27 cellular contexts compared by ENCODE assay signal in genomic region chr5:74095871-74096270, GRCh38.
DNase-seq lines count a peak whose midpoint lies in the region; ATAC-seq and TF ChIP-seq lines count a peak whose summit lies in the region.
"Had no signal": no experiment of that assay in that cellular context is flagged by ENCODE, and none has a peak within 500 bp of the region (broad histone marks: within the 10 kb centered on the region; RNA-seq: fewer than 3 reads in every experiment).

No MANE protein-coding gene starts in this region.

- H3K27me3 Mint-ChIP-seq in HFFc6 (ENCODE audit: insufficient read depth) = peaks cover 1% of the 10 kb centered on the region; the same call in 1 of the 2 replicates
- H3K27me3 Mint-ChIP-seq: activated naive CD8-positive, alpha-beta T cell had no signal

- peaks cover 8% of the 10 kb centered on the region for H3K9me3 Mint-ChIP-seq in HFFc6
- H3K9me3 Mint-ChIP-seq: central memory CD8-positive, alpha-beta T cell had no signal

- H3K36me3 Mint-ChIP-seq in HFFc6 (ENCODE audit: low read depth) = no peaks in the 10 kb centered on the region; the same call in 1 of the 2 replicates
- H3K36me3 Mint-ChIP-seq: activated naive CD8-positive, alpha-beta T cell had no signal

- TF ChIP-seq CTCF in HFFc6 (IDR thresholded peaks at IDR 0.05) (no peak), fibroblast of pulmonary artery (IDR thresholded peaks at IDR 0.05; ENCODE audit: low read length, missing control alignments) (no peak)

- peak overlapping the region; percentile 12; the same call in 1 of the 2 replicates for H3K27ac Mint-ChIP-seq in HFFc6
- H3K27ac Mint-ChIP-seq: activated naive CD8-positive, alpha-beta T cell had no signal

- ATAC-seq in left lobe of liver = no peak
- ATAC-seq: A549; K562; stimulated activated naive CD8-positive, alpha-beta T cell treated with anti-CD3 and anti-CD28 coated beads, Interleukin-15, Interleukin-2, amounts not matched to agents 100 U/mL and 50 U/mL, for 24 hours had no signal

- DNase-seq in AG08395 (ENCODE audit: low spot score) (peak; percentile 22), HFFc6 (peak; percentile 70), astrocyte of the hippocampus (ENCODE audit: low read depth, low spot score) (peak; percentile 27), fibroblast of pulmonary artery (ENCODE audit: low read depth) (peak; percentile 16), left lobe of liver (ENCODE audit: low spot score) (no peak), cerebellar cortex (ENCODE audit: low spot score) (no peak), NOMO-1 treated with dmso at 0.1 percent for 144 hours (lab: John Stamatoyannopoulos, UW; ENCODE audit: unreplicated experiment) (no peak)
- no peak for DNase-seq in activated CD8-positive, alpha-beta memory T cell treated with anti-CD3 and anti-CD28 coated beads for 24 hours
- DNase-seq: activated CD4-positive, alpha-beta T cell treated with anti-CD3 and anti-CD28 coated beads for 48 hours; activated effector memory CD4-positive, alpha-beta T cell treated with Interleukin-2 at 50 U/mL for 16 hours; activated T-cell treated with anti-CD3 and anti-CD28 coated beads, Interleukin-2, amount 50 U/mL, for 1 hour; GDM1; NCI-H1105; NCI-H187; NCI-H446 treated with DMSO at 0.1 percent for 48 hours; NCI-H774; retina; stimulated activated CD4-positive, alpha-beta T cell treated with anti-CD3 and anti-CD28 coated beads, Interleukin-1b, Interleukin-23, amount 100 ng/mL, for 48 hours; stimulated activated naive CD8-positive, alpha-beta T cell treated with anti-CD3 and anti-CD28 coated beads, Interleukin-15, Interleukin-2, amounts not matched to agents 100 U/mL and 50 U/mL, for 24 hours; uterus had no signal

- H3K4me3 Mint-ChIP-seq in HFFc6 = no peak overlapping the region
- H3K4me3 Mint-ChIP-seq: activated naive CD8-positive, alpha-beta T cell; central memory CD8-positive, alpha-beta T cell had no signal

- H3K4me3 ChIP-seq in fibroblast of pulmonary artery (replicated peaks; ENCODE audit: low read depth, low read length) = no peak overlapping the region
- H3K4me3 ChIP-seq: A549; ascending aorta; BLaER1 treated with 17β-estradiol and CSF1 and Interleukin-3, amounts not matched to agents 10 nM and 100 nM; K562; smooth muscle cell; uterus had no signal

- H3K4me1 Mint-ChIP-seq in HFFc6 (ENCODE audit: low read depth) = peaks cover 31% of the 10 kb centered on the region
- H3K4me1 Mint-ChIP-seq: central memory CD8-positive, alpha-beta T cell had no signal

Comparison
In these comparisons a context has a peak if more than half of its experiments do, and no peak if none do; other contexts are left out.
1. DNase-seq: peak in AG08395 (single experiment), HFFc6 (single experiment), astrocyte of the hippocampus (single experiment) and fibroblast of pulmonary artery (single experiment); none in left lobe of liver (single experiment), activated CD8-positive, alpha-beta memory T cell treated with anti-CD3 and anti-CD28 coated beads for 24 hours (single experiment), cerebellar cortex (single experiment) and NOMO-1 treated with dmso at 0.1 percent for 144 hours (single experiment).